Comparison of ENCODE assay signal across 16 cellular contexts in the genomic region with DNA sequence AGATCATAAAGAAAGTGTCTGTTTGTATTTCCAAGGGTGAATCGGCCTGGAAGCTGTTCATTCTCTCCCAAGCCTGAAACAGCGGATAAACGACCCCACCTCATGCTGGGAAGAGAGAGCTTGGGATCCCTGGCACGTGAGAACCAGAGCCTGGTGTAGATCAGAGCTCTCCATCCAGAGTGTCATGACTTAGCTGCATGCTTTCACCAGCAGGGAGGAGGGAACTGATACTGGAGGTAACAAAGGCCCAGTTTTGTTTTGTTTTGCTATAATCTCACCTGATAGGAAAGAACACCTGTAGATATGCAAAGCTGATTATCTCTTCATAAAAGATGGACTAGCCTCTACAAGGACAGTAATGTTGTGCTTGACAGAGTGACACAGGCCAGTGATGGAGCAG.
A peak's percentile ranks its signal among the peaks of the same experiment; 100 is the strongest.
DNase-seq lines count a peak whose midpoint lies in the region; ATAC-seq, FAIRE-seq and TF ChIP-seq lines count a peak whose summit lies in the region.
"Had no signal": no experiment of that assay in that cellular context is flagged by ENCODE, and none has a peak within 500 bp of the region (broad histone marks: within the 10 kb centered on the region; RNA-seq: fewer than 3 reads in every experiment).

No MANE protein-coding gene starts in this region.

- H3K36me3 Mint-ChIP-seq in nephron progenitor cell (ENCODE audit: low read depth), result no peaks in the 10 kb centered on the region
- H3K36me3 Mint-ChIP-seq: CD4-positive, CD25-positive, alpha-beta regulatory T cell had no signal

- TF ChIP-seq CTCF in cardiac muscle cell (IDR thresholded peaks at IDR 0.05; ENCODE audit: low read depth, low read length) (no peak), left ventricle myocardium inferior (IDR thresholded peaks at IDR 0.05; ENCODE audit: borderline replicate concordance) (no peak), PC-9 (conservative IDR thresholded peaks at IDR 0.05) (no peak), nephron progenitor cell (IDR thresholded peaks at IDR 0.05) (no peak)

- H3K27ac ChIP-seq in cardiac muscle cell (peak overlapping the region; percentile 37), left ventricle myocardium inferior (replicated peaks) (no peak overlapping the region), PC-9 (no peak overlapping the region)

- H2AFZ ChIP-seq in PC-9, result no peak overlapping the region

- no peaks in the 10 kb centered on the region for H3K9me3 ChIP-seq in cardiac muscle cell (ENCODE audit: low read depth)
- no peaks in the 10 kb centered on the region for H3K9me3 ChIP-seq in left ventricle myocardium inferior (replicated peaks)
- H3K9me3 ChIP-seq in PC-9 (ENCODE audit: insufficient read depth, low read depth), result no peaks in the 10 kb centered on the region

- DNase-seq in cardiac muscle cell (ENCODE audit: low read depth in 1 of 2, low spot score in 1 of 2) (peak in 1 of 2 donors; percentile 48), left ventricle myocardium inferior (no peak), PC-9 (no peak), left kidney (ENCODE audit: low read depth, low spot score) (peak; percentile 3), RCC 7860 (ENCODE audit: low spot score) (no peak), nephron progenitor cell (no peak)
- DNase-seq: CD4-positive, CD25-positive, alpha-beta regulatory T cell; KBM-7; NCI-H1092; NCI-H226; NCI-H69; T-helper 1 cell had no signal

- no peak for FAIRE-seq in RCC 7860 (lab: Jason Lieb, UNC)
- FAIRE-seq: GM19239 had no signal

- H3K4me2 ChIP-seq in PC-9, result peak overlapping the region; percentile 3; the same call in 1 of the 2 replicates

- BruUV-seq in PC-9 (replicated peaks; lab: Mats Ljungman, UMichigan), result no TSS peak

- H3K4me1 ChIP-seq in cardiac muscle cell (ENCODE audit: low read depth) (peaks cover 17% of the 10 kb centered on the region), left ventricle myocardium inferior (no peaks in the 10 kb centered on the region), PC-9 (replicated peaks; ENCODE audit: insufficient read depth) (no peaks in the 10 kb centered on the region)

- H3K9me2 ChIP-seq in PC-9 (ENCODE audit: insufficient read depth), result no peaks in the 10 kb centered on the region

- H3K9me3 Mint-ChIP-seq in nephron progenitor cell, result no peaks in the 10 kb centered on the region

- no peaks in the 10 kb centered on the region for H3K79me2 ChIP-seq in PC-9 (ENCODE audit: low read depth)

- H3K27me3 Mint-ChIP-seq in nephron progenitor cell (ENCODE audit: low read depth, poor library complexity), result no peaks in the 10 kb centered on the region
- H3K27me3 Mint-ChIP-seq: CD4-positive, CD25-positive, alpha-beta regulatory T cell had no signal

- no peaks in the 10 kb centered on the region for H4K20me1 ChIP-seq in PC-9 (ENCODE audit: insufficient read depth)

- no peaks in the 10 kb centered on the region for H3F3A ChIP-seq in PC-9 (ENCODE audit: insufficient read depth, low read depth)

- H3K27ac Mint-ChIP-seq in nephron progenitor cell, result no peak overlapping the region
- H3K27ac Mint-ChIP-seq: CD4-positive, CD25-positive, alpha-beta regulatory T cell had no signal

- CTCF ChIA-PET in PC-9 (lab: Charles Lee), result no interaction called here

- H3K4me1 Mint-ChIP-seq in nephron progenitor cell, result no peaks in the 10 kb centered on the region
- H3K4me1 Mint-ChIP-seq: CD4-positive, CD25-positive, alpha-beta regulatory T cell had no signal

- POLR2A ChIA-PET in PC-9 (lab: Charles Lee; ENCODE audit: unreplicated experiment), result interaction anchor here (0.6 to 0.7 kb wide), 2 partner anchors 58 to 1060 kb away, joined by 5 to 6 read pairs; no protein-coding TSS in a partner anchor

- ATAC-seq in GM19455 (IDR thresholded peaks at IDR 0.05; ENCODE audit: unreplicated experiment) (no peak), GM19467 (IDR thresholded peaks at IDR 0.05; ENCODE audit: unreplicated experiment) (no peak)
- ATAC-seq: SK-N-SH treated with all-trans-retinoic acid at 6 μM for 48 hours had no signal

- no peak overlapping the region for H3K4me3 Mint-ChIP-seq in nephron progenitor cell
- H3K4me3 Mint-ChIP-seq: CD4-positive, CD25-positive, alpha-beta regulatory T cell had no signal

- H3K4me3 ChIP-seq in cardiac muscle cell (no peak overlapping the region), left ventricle myocardium inferior (no peak overlapping the region), PC-9 (no peak overlapping the region)

- H3K27me3 ChIP-seq in cardiac muscle cell (no peaks in the 10 kb centered on the region), left ventricle myocardium inferior (ENCODE audit: low read depth) (no peaks in the 10 kb centered on the region), PC-9 (ENCODE audit: insufficient read depth, low read depth) (0 out of 2 replicates have a peak, but pooled peaks cover under 1% of the 10 kb centered on the region)

- H3K36me3 ChIP-seq in cardiac muscle cell (no peaks in the 10 kb centered on the region), left ventricle myocardium inferior (no peaks in the 10 kb centered on the region), PC-9 (ENCODE audit: low read depth) (no peaks in the 10 kb centered on the region)

- intact Hi-C loops in left ventricle myocardium inferior (cut with micrococcal nuclease) (no loop called here), PC-9 (cut with micrococcal nuclease; ENCODE audit: unreplicated experiment) (no loop called here)
